ENCODE assay signal across 1 cellular context in genomic region chr9:71725590-71726338, GRCh38.
TF ChIP-seq lines count a peak whose summit lies in the region.

No MANE protein-coding gene starts in this region.

TF ChIP-seq in HepG2, 621 proteins besides CTCF, POLR2A, EP300 and RAD21 (continued from another document and continues in another):
- TF ChIP-seq ZBED4 (CRISPR knock-in tag; IDR thresholded peaks at IDR 0.05; ENCODE audit: borderline replicate concordance) (0 out of 2 replicates have a peak, but pooled peaks have one; percentile 19), BRD4 (CRISPR knock-in tag; IDR thresholded peaks at IDR 0.05) (no peak), CSRNP2 (CRISPR knock-in tag; conservative IDR thresholded peaks at IDR 0.05; ENCODE audit: low read depth) (no peak), SMAD3 (CRISPR knock-in tag; IDR thresholded peaks at IDR 0.05) (peak; percentile 82), EEA1 (CRISPR knock-in tag; IDR thresholded peaks at IDR 0.05; ENCODE audit: borderline replicate concordance) (no peak), ZC3H4 (CRISPR knock-in tag; IDR thresholded peaks at IDR 0.05; ENCODE audit: borderline replicate concordance) (no peak), ARID5B (CRISPR knock-in tag; IDR thresholded peaks at IDR 0.05) (peak; percentile 97), ESRRA (CRISPR knock-in tag; IDR thresholded peaks at IDR 0.05; ENCODE audit: low read depth) (0 out of 2 replicates have a peak, but pooled peaks have one; percentile 35), RBFOX2 (IDR thresholded peaks at IDR 0.05; ENCODE audit: low read depth, low read length) (no peak), HOMEZ (CRISPR knock-in tag; IDR thresholded peaks at IDR 0.05; ENCODE audit: low read depth) (peak; percentile 74; the same call in 1 of the 2 replicates), PAWR (CRISPR knock-in tag; IDR thresholded peaks at IDR 0.05; ENCODE audit: borderline replicate concordance) (no peak), MTERF4 (CRISPR knock-in tag; IDR thresholded peaks at IDR 0.05) (no peak), SUZ12 (IDR thresholded peaks at IDR 0.05; ENCODE audit: low read depth, low read length) (no peak), ZNF709 (CRISPR knock-in tag; IDR thresholded peaks at IDR 0.05) (no peak), STAT5B (CRISPR knock-in tag; IDR thresholded peaks at IDR 0.05) (no peak), ZMAT5 (CRISPR knock-in tag; IDR thresholded peaks at IDR 0.05; ENCODE audit: borderline replicate concordance, low read depth) (no peak), HMGXB4 (CRISPR knock-in tag; IDR thresholded peaks at IDR 0.05; ENCODE audit: borderline replicate concordance in 1 of 2, low read depth in 1 of 2) (no peak; a peak in 1 of 4 replicates), ZNF740 (CRISPR knock-in tag; IDR thresholded peaks at IDR 0.05) (no peak), CC2D1A (CRISPR knock-in tag; IDR thresholded peaks at IDR 0.05) (no peak), NFKBIZ (CRISPR knock-in tag; IDR thresholded peaks at IDR 0.05) (0 out of 2 replicates have a peak, but pooled peaks have one; percentile 70), NONO (IDR thresholded peaks at IDR 0.05) (no peak), NONO (CRISPR knock-in tag; conservative IDR thresholded peaks at IDR 0.05) (no peak; the same call in 1 of the 2 replicates), ZBTB7B (CRISPR knock-in tag; IDR thresholded peaks at IDR 0.05) (no peak), MXD4 (CRISPR knock-in tag; IDR thresholded peaks at IDR 0.05) (no peak), PPARG (CRISPR knock-in tag; conservative IDR thresholded peaks at IDR 0.05) (peak; percentile 75), ZNF10 (CRISPR knock-in tag; IDR thresholded peaks at IDR 0.05; ENCODE audit: borderline replicate concordance, low read depth) (no peak), ATF5 (CRISPR knock-in tag; IDR thresholded peaks at IDR 0.05; ENCODE audit: low read depth) (no peak), ZNF143 (CRISPR knock-in tag; IDR thresholded peaks at IDR 0.05) (no peak), TRIM24 (CRISPR knock-in tag; IDR thresholded peaks at IDR 0.05) (no peak), CEBPB (IDR thresholded peaks at IDR 0.05; ENCODE audit: borderline replicate concordance, low read depth, low read length) (peak; percentile 96), TOPORS (CRISPR knock-in tag; IDR thresholded peaks at IDR 0.05) (no peak), MAFG (CRISPR knock-in tag; IDR thresholded peaks at IDR 0.05) (no peak), ZBTB10 (CRISPR knock-in tag; IDR thresholded peaks at IDR 0.05; ENCODE audit: borderline replicate concordance) (no peak), ZNF44 (CRISPR knock-in tag; IDR thresholded peaks at IDR 0.05) (no peak), ZBTB4 (CRISPR knock-in tag; IDR thresholded peaks at IDR 0.05; ENCODE audit: borderline replicate concordance) (no peak)
